30 cellular contexts compared by ENCODE assay signal in genomic region chr7:122652851-122653250, GRCh38. TPM values are rescaled to one million over a fixed set of nuclear protein-coding genes. Genes with fewer than 3 reads are reported as not detected.
DNase-seq lines count a peak whose midpoint lies in the region; ATAC-seq and TF ChIP-seq lines count a peak whose summit lies in the region.
"Had no signal": no experiment of that assay in that cellular context is flagged by ENCODE, and none has a peak within 500 bp of the region (broad histone marks: within the 10 kb centered on the region; RNA-seq: fewer than 3 reads in every experiment).

No MANE protein-coding gene starts in this region.

- POLR2A ChIA-PET in PC-3 (lab: Charles Lee; ENCODE audit: unreplicated experiment), result no interaction called here

- H3K4me2 ChIP-seq in PC-3 (ENCODE audit: low read length), result no peak overlapping the region
- H3K4me2 ChIP-seq: neural progenitor cell had no signal

- CTCF ChIA-PET in PC-3 (lab: Charles Lee), result no interaction called here

- H3K9me2 ChIP-seq in PC-3 (replicated peaks; ENCODE audit: low read length), result no peaks in the 10 kb centered on the region

- H3K27ac ChIP-seq in PC-3 (ENCODE audit: low read length), result no peak overlapping the region
- H3K27ac ChIP-seq: heart left ventricle, neural progenitor cell, suprapubic skin, WERI-Rb-1 had no signal

- no peak overlapping the region for H2AFZ ChIP-seq in PC-3 (ENCODE audit: low read length)
- H2AFZ ChIP-seq: neural progenitor cell had no signal

- no peaks in the 10 kb centered on the region for H3K4me1 Mint-ChIP-seq in osteocyte (ENCODE audit: unreplicated experiment)
- H3K4me1 Mint-ChIP-seq in stimulated activated effector memory CD8-positive, alpha-beta T cell treated with anti-CD3 and anti-CD28 coated beads, Interleukin-12 subunit alpha, Interleukin-12 subunit beta, amount 100 ng/mL, for 72 hours, result no peaks in the 10 kb centered on the region
- H3K4me1 Mint-ChIP-seq: activated CD4-positive, alpha-beta T cell treated with anti-CD3 and anti-CD28 coated beads, Interleukin-2, amount 10 ng/mL, durations not matched to agents 24 days and 14 days; activated naive CD8-positive, alpha-beta T cell treated with anti-CD3 and anti-CD28 coated beads, Interleukin-2, amount 50 U/mL, for 24 hours; memory B cell; stimulated activated naive B cell treated with anti-CD40 and anti-IgM and Interleukin-4, amounts not matched to agents 10 μg/mL and 1 μg/mL and 100 μg/mL, for 72 hours had no signal

- H3K9ac ChIP-seq in PC-3 (ENCODE audit: low read length), result no peak overlapping the region
- H3K9ac ChIP-seq: neural progenitor cell had no signal

- H3K9me3 ChIP-seq in PC-3 (ENCODE audit: low read length), result no peaks in the 10 kb centered on the region
- H3K9me3 ChIP-seq: heart left ventricle, MG63, suprapubic skin had no signal

- TF ChIP-seq CTCF in PC-3 (conservative IDR thresholded peaks at IDR 0.05; ENCODE audit: low read depth, low read length), result no peak
- TF ChIP-seq CTCF in fibroblast of pulmonary artery (IDR thresholded peaks at IDR 0.05; ENCODE audit: low read length, missing control alignments), result no peak
- TF ChIP-seq CTCF in osteocyte (IDR thresholded peaks at IDR 0.05), result no peak

- H4K20me1 ChIP-seq in PC-3 (ENCODE audit: low read length), result no peaks in the 10 kb centered on the region

- BruUV-seq in PC-3 (replicated peaks; lab: Mats Ljungman, UMichigan), result no TSS peak

- no peak overlapping the region for H3K27ac Mint-ChIP-seq in osteocyte (ENCODE audit: unreplicated experiment)
- no peak overlapping the region for H3K27ac Mint-ChIP-seq in stimulated activated effector memory CD8-positive, alpha-beta T cell treated with anti-CD3 and anti-CD28 coated beads, Interleukin-12 subunit alpha, Interleukin-12 subunit beta, amount 100 ng/mL, for 72 hours
- H3K27ac Mint-ChIP-seq: activated CD4-positive, alpha-beta T cell treated with anti-CD3 and anti-CD28 coated beads, Interleukin-2, amount 10 ng/mL, durations not matched to agents 24 days and 14 days; activated naive CD8-positive, alpha-beta T cell treated with anti-CD3 and anti-CD28 coated beads, Interleukin-2, amount 50 U/mL, for 24 hours; memory B cell; neural progenitor cell; stimulated activated naive B cell treated with anti-CD40 and anti-IgM and Interleukin-4, amounts not matched to agents 10 μg/mL and 1 μg/mL and 100 μg/mL, for 72 hours; T-helper 2 cell treated with Interferon-gamma antibody and Interleukin-4, amounts not matched to agents 5 μg/mL and 100 μg/mL, for 36 hours had no signal

- in situ Hi-C loops in G401 (cut with HindIII; ENCODE audit: low sequenced_read_pairs), result no loop called here

- intact Hi-C loops in PC-3 (cut with micrococcal nuclease) (no loop called here), cardiac septum (cut with DNase I) (no loop called here)

- H3K27me3 ChIP-seq in PC-3 (ENCODE audit: low read length), result no peaks in the 10 kb centered on the region
- H3K27me3 ChIP-seq: heart left ventricle, MG63, neural progenitor cell, suprapubic skin had no signal

- no peaks in the 10 kb centered on the region for H3K9me3 Mint-ChIP-seq in osteocyte (ENCODE audit: unreplicated experiment)
- peaks cover 6% of the 10 kb centered on the region for H3K9me3 Mint-ChIP-seq in stimulated activated effector memory CD8-positive, alpha-beta T cell treated with anti-CD3 and anti-CD28 coated beads, Interleukin-12 subunit alpha, Interleukin-12 subunit beta, amount 100 ng/mL, for 72 hours
- H3K9me3 Mint-ChIP-seq: activated CD4-positive, alpha-beta T cell treated with anti-CD3 and anti-CD28 coated beads, Interleukin-2, amount 10 ng/mL, durations not matched to agents 24 days and 14 days; activated naive CD8-positive, alpha-beta T cell treated with anti-CD3 and anti-CD28 coated beads, Interleukin-2, amount 50 U/mL, for 24 hours; memory B cell; T-helper 2 cell treated with Interferon-gamma antibody and Interleukin-4, amounts not matched to agents 5 μg/mL and 100 μg/mL, for 36 hours had no signal

- no peaks in the 10 kb centered on the region for H3K27me3 Mint-ChIP-seq in osteocyte (ENCODE audit: unreplicated experiment)
- H3K27me3 Mint-ChIP-seq: activated CD4-positive, alpha-beta T cell treated with anti-CD3 and anti-CD28 coated beads, Interleukin-2, amount 10 ng/mL, durations not matched to agents 24 days and 14 days; activated naive CD8-positive, alpha-beta T cell treated with anti-CD3 and anti-CD28 coated beads, Interleukin-2, amount 50 U/mL, for 24 hours; memory B cell; stimulated activated naive B cell treated with anti-CD40 and anti-IgM and Interleukin-4, amounts not matched to agents 10 μg/mL and 1 μg/mL and 100 μg/mL, for 72 hours had no signal

- H3F3A ChIP-seq in PC-3 (ENCODE audit: low read length, unreplicated experiment), result no peaks in the 10 kb centered on the region

- no peak overlapping the region for H3K4me3 ChIP-seq in PC-3 (ENCODE audit: low read length)
- H3K4me3 ChIP-seq in fibroblast of pulmonary artery (replicated peaks; ENCODE audit: low read depth, low read length), result no peak overlapping the region
- H3K4me3 ChIP-seq: heart left ventricle, K562, MG63, neural progenitor cell, suprapubic skin had no signal

- no peak for ATAC-seq in PC-3
- ATAC-seq in stimulated activated effector memory CD8-positive, alpha-beta T cell treated with anti-CD3 and anti-CD28 coated beads, Interleukin-12 subunit alpha, Interleukin-12 subunit beta, amount 100 ng/mL, for 72 hours, result no peak
- ATAC-seq: activated naive CD8-positive, alpha-beta T cell treated with anti-CD3 and anti-CD28 coated beads, Interleukin-2, amount 50 U/mL, for 24 hours; activated T-cell treated with anti-CD3 and anti-CD28 coated beads, Interleukin-2, amount 50 U/mL, for 4 hours; heart left ventricle; K562; left cardiac atrium; Right ventricle myocardium inferior; sciatic nerve; stimulated activated naive B cell treated with anti-CD40 and anti-IgM and Interleukin-4, amounts not matched to agents 10 μg/mL and 1 μg/mL and 100 μg/mL, for 72 hours had no signal

- no peak overlapping the region for H3K4me3 Mint-ChIP-seq in osteocyte (ENCODE audit: unreplicated experiment)
- H3K4me3 Mint-ChIP-seq in stimulated activated effector memory CD8-positive, alpha-beta T cell treated with anti-CD3 and anti-CD28 coated beads, Interleukin-12 subunit alpha, Interleukin-12 subunit beta, amount 100 ng/mL, for 72 hours, result no peak overlapping the region
- H3K4me3 Mint-ChIP-seq: activated CD4-positive, alpha-beta T cell treated with anti-CD3 and anti-CD28 coated beads, Interleukin-2, amount 10 ng/mL, durations not matched to agents 24 days and 14 days; activated naive CD8-positive, alpha-beta T cell treated with anti-CD3 and anti-CD28 coated beads, Interleukin-2, amount 50 U/mL, for 24 hours; activated T-cell treated with anti-CD3 and anti-CD28 coated beads, Interleukin-2, amount 50 U/mL, for 4 hours; memory B cell; neural progenitor cell; stimulated activated naive B cell treated with anti-CD40 and anti-IgM and Interleukin-4, amounts not matched to agents 10 μg/mL and 1 μg/mL and 100 μg/mL, for 72 hours; T-helper 2 cell treated with Interferon-gamma antibody and Interleukin-4, amounts not matched to agents 5 μg/mL and 100 μg/mL, for 36 hours had no signal

- H3K79me2 ChIP-seq in PC-3 (ENCODE audit: low read length), result no peaks in the 10 kb centered on the region

- DNase-seq in G401 (ENCODE audit: low spot score) (peak; percentile 79), PC-3 (peak; percentile 33), fibroblast of pulmonary artery (ENCODE audit: low read depth) (peak; percentile 8), renal cortical epithelial cell (ENCODE audit: low read depth) (peak; percentile 2), osteocyte (ENCODE audit: extremely low spot score, unreplicated experiment) (no peak), cardiac septum (ENCODE audit: low spot score) (no peak)
- no peak for DNase-seq in stimulated activated effector memory CD8-positive, alpha-beta T cell treated with anti-CD3 and anti-CD28 coated beads, Interleukin-12 subunit alpha, Interleukin-12 subunit beta, amount 100 ng/mL, for 72 hours (ENCODE audit: low spot score in 2 of 2)
- DNase-seq: activated CD4-positive, alpha-beta T cell treated with anti-CD3 and anti-CD28 coated beads, Interleukin-2, amount 10 ng/mL, durations not matched to agents 24 days and 14 days; activated gamma-delta T cell treated with Interleukin-2 at 50 U/mL for 16 hours; activated naive CD8-positive, alpha-beta T cell treated with anti-CD3 and anti-CD28 coated beads, Interleukin-2, amount 50 U/mL, for 24 hours; activated T-cell treated with anti-CD3 and anti-CD28 coated beads, Interleukin-2, amount 50 U/mL, for 4 hours; effector CD8-positive, alpha-beta T cell; erythroblast; H7; heart left ventricle; left cardiac atrium; MG63; NCI-H446; posterior cingulate gyrus; stimulated activated CD4-positive, alpha-beta T cell treated with anti-CD3 and anti-CD28 coated beads, Interleukin-4, amount 100 ng/mL, for 4 hours; stimulated activated naive B cell treated with anti-CD40 and anti-IgM and Interleukin-4, amounts not matched to agents 10 μg/mL and 1 μg/mL and 100 μg/mL, for 72 hours; WERI-Rb-1 had no signal

- peaks cover 4% of the 10 kb centered on the region; the same call in 1 of the 2 replicates for H3K4me1 ChIP-seq in PC-3 (ENCODE audit: insufficient read depth, low read length)
- H3K4me1 ChIP-seq: neural progenitor cell, suprapubic skin had no signal

- no peaks in the 10 kb centered on the region for H3K36me3 ChIP-seq in PC-3 (ENCODE audit: low read depth, low read length)
- H3K36me3 ChIP-seq: heart left ventricle, MG63, neural progenitor cell, suprapubic skin, WERI-Rb-1 had no signal

- no peaks in the 10 kb centered on the region for H3K36me3 Mint-ChIP-seq in osteocyte (ENCODE audit: unreplicated experiment)
- no peaks in the 10 kb centered on the region for H3K36me3 Mint-ChIP-seq in stimulated activated effector memory CD8-positive, alpha-beta T cell treated with anti-CD3 and anti-CD28 coated beads, Interleukin-12 subunit alpha, Interleukin-12 subunit beta, amount 100 ng/mL, for 72 hours
- H3K36me3 Mint-ChIP-seq: memory B cell; stimulated activated naive B cell treated with anti-CD40 and anti-IgM and Interleukin-4, amounts not matched to agents 10 μg/mL and 1 μg/mL and 100 μg/mL, for 72 hours had no signal

RNA-seq across cellular contexts. Expression of gene RNF133, which starts 46.1 kb away (rescaled TPM):
- not detected in 2 replicates for total RNA-seq in G401 (2014; rRNA removed; shearing (Covaris generic))
- 0.26 and 0.69 TPM in 2 replicates for total RNA-seq in PC-3 (2014; rRNA removed)
- 0.10 TPM in 1 of 2 replicates, not detected in the other for total RNA-seq in renal cortical epithelial cell
- not detected in 2 replicates for total RNA-seq in osteocyte
- total RNA-seq in cardiac septum, result 0.43 TPM
- total RNA-seq: activated CD4-positive, alpha-beta T cell treated with anti-CD3 and anti-CD28 coated beads, Interleukin-2, amount 10 ng/mL, durations not matched to agents 24 days and 14 days; activated T-cell treated with anti-CD3 and anti-CD28 coated beads, Interleukin-2, amount 50 U/mL, for 4 hours; chondrocyte; H7; K562 had no signal

RNA-seq across cellular contexts. Expression of gene RNF148, which starts 49.9 kb away (rescaled TPM):
- not detected in 2 replicates for total RNA-seq in G401 (2014; rRNA removed; shearing (Covaris generic))
- 0.52 and 2.0 TPM in 2 replicates for total RNA-seq in PC-3 (2014; rRNA removed)
- total RNA-seq in renal cortical epithelial cell, result 0.15 TPM in 1 of 2 replicates, not detected in the other
- total RNA-seq in osteocyte, result not detected in 2 replicates
- 0.48 TPM for total RNA-seq in cardiac septum
- total RNA-seq: activated CD4-positive, alpha-beta T cell treated with anti-CD3 and anti-CD28 coated beads, Interleukin-2, amount 10 ng/mL, durations not matched to agents 24 days and 14 days; activated T-cell treated with anti-CD3 and anti-CD28 coated beads, Interleukin-2, amount 50 U/mL, for 4 hours; chondrocyte; H7; K562 had no signal

Comparison
In these comparisons a context has a peak if more than half of its experiments do, and no peak if none do; other contexts are left out.
1. DNase-seq: peak in G401 (single experiment), PC-3 (single experiment), fibroblast of pulmonary artery (single experiment) and renal cortical epithelial cell (single experiment); none in osteocyte (single experiment), cardiac septum (single experiment) and stimulated activated effector memory CD8-positive, alpha-beta T cell treated with anti-CD3 and anti-CD28 coated beads, Interleukin-12 subunit alpha, Interleukin-12 subunit beta, amount 100 ng/mL, for 72 hours (0 of 2).